18 cellular contexts compared by ENCODE assay signal in the genomic region with DNA sequence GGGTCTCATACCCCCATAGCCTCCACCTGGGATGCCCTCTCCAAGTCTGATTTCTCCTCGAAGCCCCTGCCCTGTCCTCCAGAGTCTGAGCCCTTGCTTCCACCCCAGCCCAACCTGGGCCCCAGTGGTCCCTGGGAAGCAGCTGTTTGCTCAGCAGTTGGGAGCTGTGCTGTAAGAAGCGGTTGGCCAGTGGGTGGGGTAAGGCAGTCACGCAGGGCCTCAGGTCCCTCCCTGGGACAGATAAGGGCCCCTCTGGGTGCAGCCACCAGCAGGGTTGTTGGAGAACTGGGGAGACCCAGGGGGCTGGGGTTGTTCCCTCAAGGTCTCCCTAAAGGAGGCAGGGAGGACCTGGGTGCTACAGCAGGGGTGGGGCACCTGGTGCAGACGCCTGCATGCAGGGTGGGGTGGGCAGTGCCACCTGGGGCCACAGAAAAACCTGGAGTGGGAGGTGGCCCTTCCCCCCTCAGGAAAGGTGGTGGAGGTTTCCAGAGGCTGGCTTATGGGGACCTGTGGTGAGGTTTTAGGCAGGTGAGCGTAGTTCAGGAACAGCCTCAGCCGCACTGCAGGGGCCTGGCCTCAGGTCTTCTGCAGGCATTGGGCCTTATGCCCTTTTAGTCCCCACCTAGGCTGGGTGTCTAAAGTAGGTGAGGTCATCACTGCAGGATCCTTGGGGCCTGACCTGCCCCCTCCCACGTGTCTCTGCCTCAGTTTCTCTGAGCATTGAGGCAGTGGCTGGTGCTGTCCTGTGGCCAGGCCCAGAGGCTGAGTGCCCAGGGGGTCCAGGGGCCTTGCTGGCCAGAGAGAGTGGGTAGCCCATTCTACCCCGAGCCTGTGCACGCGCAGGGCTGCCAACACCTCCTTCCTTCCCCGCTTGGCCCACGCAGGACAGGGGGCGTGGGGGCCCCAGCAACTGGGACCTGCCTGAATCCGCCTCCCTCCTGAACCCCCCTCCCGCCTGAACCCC. TPM values are rescaled to one million over a fixed set of nuclear protein-coding genes. Genes with fewer than 3 reads are reported as not detected.
A peak's percentile ranks its signal among the peaks of the same experiment; 100 is the strongest.
DNase-seq lines count a peak whose midpoint lies in the region; ATAC-seq, FAIRE-seq and TF ChIP-seq lines count a peak whose summit lies in the region.
"Had no signal": no experiment of that assay in that cellular context is flagged by ENCODE, and none has a peak within 500 bp of the region (broad histone marks: within the 10 kb centered on the region; RNA-seq: fewer than 3 reads in every experiment).

No MANE protein-coding gene starts in this region.

- peaks cover 5% of the 10 kb centered on the region for H3K4me1 Mint-ChIP-seq in nephron

- no peak overlapping the region for H4K5ac ChIP-seq in H1 (ENCODE audit: insufficient read length, low read depth, low read length)

- no peak for DNase-seq in DND-41
- DNase-seq in NT2/D1 (ENCODE audit: low read depth, low spot score): no peak
- no peak for DNase-seq in H1 (ENCODE audit: low read depth in 1 of 2, low spot score in 2 of 2)
- DNase-seq in stimulated activated CD4-positive, alpha-beta T cell treated with anti-CD3 and anti-CD28 coated beads, Interleukin-12 subunit alpha, Interleukin-12 subunit beta, amount 100 ng/mL, for 4 hours: no peak
- DNase-seq in COLO829 (ENCODE audit: low spot score): no peak
- no peak for DNase-seq in KG1 (lab: John Stamatoyannopoulos, UW)
- DNase-seq: DMS153, H9, KBM-7, NCI-H1105 treated with DMSO at 0.1 percent for 48 hours, NCI-H1930, NCI-H2171, NCI-H774, SJCRH30, T-cell had no signal

- TF ChIP-seq CTCF in DND-41 (IDR thresholded peaks at IDR 0.05; ENCODE audit: borderline replicate concordance, extremely low read depth, low read length, poor library complexity, severe bottlenecking) (no peak), H1 (IDR thresholded peaks at IDR 0.05; ENCODE audit: control extremely low read depth in 1 of 3, insufficient read depth in 1 of 3, low read depth in 1 of 3, low read length in 3 of 3) (no peak), nephron (IDR thresholded peaks at IDR 0.05; ENCODE audit: unreplicated experiment in 3 of 3) (no peak)

- H3K9ac ChIP-seq in DND-41 (ENCODE audit: low read depth, low read length): no peak overlapping the region
- H3K9ac ChIP-seq in NT2/D1 (ENCODE audit: insufficient read length, low read depth): peak overlapping the region; percentile 53
- no peak overlapping the region for H3K9ac ChIP-seq in H1 (replicated peaks in 1 of 4; ENCODE audit: extremely low read depth in 1 of 4, low read depth in 3 of 4, low read length in 3 of 4)
- H3K9ac ChIP-seq: BLaER1 had no signal

- no peak for FAIRE-seq in H1 (lab: Jason Lieb, UNC)

- H3K27ac ChIP-seq in DND-41 (ENCODE audit: low read length): no peak overlapping the region
- no peak overlapping the region for H3K27ac ChIP-seq in H1 (ENCODE audit: low read depth, low read length)
- H3K27ac ChIP-seq: BLaER1, SJCRH30 had no signal

- no peak overlapping the region for H3K18ac ChIP-seq in H1 (ENCODE audit: extremely low read depth, low read length)

- H2BK5ac ChIP-seq in H1 (ENCODE audit: low read depth, low read length): no peak overlapping the region

- H2BK15ac ChIP-seq in H1 (ENCODE audit: low read length): no peak overlapping the region

- no peak overlapping the region for H2AK5ac ChIP-seq in H1 (ENCODE audit: low read depth, low read length)

- no peak overlapping the region for H4K8ac ChIP-seq in H1 (ENCODE audit: extremely low read depth, insufficient read depth, low read length)

- no peaks in the 10 kb centered on the region for H3K27me3 ChIP-seq in DND-41 (ENCODE audit: insufficient read depth, low read length, poor library complexity)
- H3K27me3 ChIP-seq in NT2/D1 (ENCODE audit: insufficient read depth, insufficient read length): peaks cover 58% of the 10 kb centered on the region
- peaks cover 27 to 54% (median 51%) of the 10 kb centered on the region in 4 experiments for H3K27me3 ChIP-seq in H1 (replicated peaks in 1 of 4; ENCODE audit: control insufficient read depth in 3 of 4, extremely low read depth in 1 of 4, insufficient read depth in 3 of 4, low read length in 3 of 4)

- H2BK120ac ChIP-seq in H1 (replicated peaks; ENCODE audit: low read depth, low read length): no peak overlapping the region

- H3K79me2 ChIP-seq in DND-41 (ENCODE audit: insufficient read depth, low read length): no peaks in the 10 kb centered on the region
- H3K79me2 ChIP-seq in H1 (ENCODE audit: control insufficient read depth in 1 of 2, insufficient read depth in 2 of 2, low read length in 2 of 2): no peaks in the 10 kb centered on the region

- peaks cover 8% of the 10 kb centered on the region for H3K36me3 ChIP-seq in DND-41 (ENCODE audit: insufficient read depth, low read length)
- no peaks in the 10 kb centered on the region for H3K36me3 ChIP-seq in NT2/D1 (ENCODE audit: insufficient read depth, insufficient read length, low read length)
- no peaks in the 10 kb centered on the region for H3K36me3 ChIP-seq in H1 (ENCODE audit: control insufficient read depth in 2 of 4, insufficient read depth in 4 of 4, low read length in 3 of 4)
- H3K36me3 ChIP-seq: SJCRH30 had no signal

- H4K91ac ChIP-seq in H1 (replicated peaks; ENCODE audit: insufficient read length, low read length): no peak overlapping the region

- H3K9me3 Mint-ChIP-seq in nephron: no peaks in the 10 kb centered on the region
- H3K9me3 Mint-ChIP-seq: T-cell had no signal

- no peaks in the 10 kb centered on the region for H3K36me3 Mint-ChIP-seq in nephron (ENCODE audit: low read depth)
- H3K36me3 Mint-ChIP-seq: T-cell had no signal

- no peak overlapping the region for H3K14ac ChIP-seq in H1 (ENCODE audit: insufficient read length)

- CTCF ChIA-PET in H1 (lab: Charles Lee; ENCODE audit: partially characterized antibody): interaction anchor here (0.8 kb wide), 1 partner anchor 576 kb away, joined by 3 read pairs; no protein-coding TSS in a partner anchor

- peak overlapping the region in 1 of 3 experiments; percentile 41 for H3K27ac Mint-ChIP-seq in nephron
- H3K27ac Mint-ChIP-seq: T-cell had no signal

- 79% methylated on average over 13 of the region's 15 CpGs; no CpG with 5 or more reads in 1 of the 2 experiments for WGBS in H1 (ENCODE audit: extremely low coverage in 1 of 2, insufficient coverage in 1 of 2, insufficient read length in 1 of 2, insufficient replicate concordance in 2 of 2, low coverage in 1 of 2, low lambda C conversion rate in 2 of 2, missing lambda C conversion rate in 1 of 2), 2 experiments

- no peak overlapping the region for H2BK20ac ChIP-seq in H1 (ENCODE audit: low read length)

- no peak for TF ChIP-seq POLR2A in H1 (IDR thresholded peaks at IDR 0.05; ENCODE audit: control extremely low read depth in 1 of 2, low read depth in 2 of 2, low read length in 2 of 2)

- no peak overlapping the region for H3K4me3 ChIP-seq in DND-41 (ENCODE audit: low read depth in 1 of 2, low read length in 2 of 2)
- H3K4me3 ChIP-seq in NT2/D1 (ENCODE audit: insufficient read length, low read depth): no peak overlapping the region
- peak overlapping the region in 1 of 4 experiments; percentile 60; a peak in 2 of 8 replicates for H3K4me3 ChIP-seq in H1 (ENCODE audit: extremely low read depth in 1 of 4, insufficient read depth in 2 of 4, low read depth in 3 of 4, low read length in 4 of 4)
- H3K4me3 ChIP-seq: SJCRH30 had no signal

- no peak overlapping the region for H3K4ac ChIP-seq in H1 (replicated peaks; ENCODE audit: insufficient read length, low read depth, low read length)

- no peak for TF ChIP-seq EP300 in H1 (IDR thresholded peaks at IDR 0.05; ENCODE audit: borderline replicate concordance in 1 of 2, low read depth in 2 of 2, low read length in 2 of 2)

- no peak overlapping the region for H3K56ac ChIP-seq in H1 (replicated peaks; ENCODE audit: insufficient read length, low read depth, low read length)

- H2AFZ ChIP-seq in DND-41 (ENCODE audit: low read depth, low read length) (no peak overlapping the region), H1 (ENCODE audit: low read length) (no peak overlapping the region)

- POLR2A ChIA-PET in H1 (lab: Charles Lee; ENCODE audit: partially characterized antibody): no interaction called here

- H4K20me1 ChIP-seq in DND-41 (ENCODE audit: insufficient read depth, low read length) (peaks cover 14% of the 10 kb centered on the region), H1 (replicated peaks in 1 of 2; ENCODE audit: control insufficient read depth in 1 of 2, insufficient read depth in 2 of 2, low read length in 2 of 2) (peaks cover 2 to 20% of the 10 kb centered on the region in 2 experiments)

- H2BK12ac ChIP-seq in H1 (ENCODE audit: low read depth, low read length): peak overlapping the region; percentile 39; the same call in 1 of the 2 replicates

- H3K27me3 Mint-ChIP-seq in nephron (ENCODE audit: low read depth): peaks cover 50% of the 10 kb centered on the region

- no peaks in the 10 kb centered on the region; the same call in 1 of the 2 replicates for H3K23me2 ChIP-seq in H1 (ENCODE audit: low read depth, low read length)

- peak; percentile 27 for ATAC-seq in DND-41 (ENCODE audit: insufficient read depth, low read depth)

- H3K4me3 Mint-ChIP-seq in nephron: peak overlapping the region; percentile 10 to 53 (median 46)

- H3K9me3 ChIP-seq in DND-41 (ENCODE audit: insufficient read depth, low read length, severe bottlenecking): no peaks in the 10 kb centered on the region
- no peaks in the 10 kb centered on the region for H3K9me3 ChIP-seq in NT2/D1 (ENCODE audit: insufficient read depth, low read length)
- no peaks in the 10 kb centered on the region for H3K9me3 ChIP-seq in H1 (ENCODE audit: insufficient read depth in 2 of 2, low read depth in 1 of 2, low read length in 1 of 2)
- H3K9me3 ChIP-seq: BLaER1, SJCRH30 had no signal

- H3K79me1 ChIP-seq in H1 (ENCODE audit: low read depth, low read length): no peaks in the 10 kb centered on the region

- TF ChIP-seq RAD21 in H1 (IDR thresholded peaks at IDR 0.05 in 1 of 2, conservative IDR thresholded peaks at IDR 0.05 in 1 of 2; ENCODE audit: low read depth in 2 of 2, low read length in 2 of 2): no peak

- H3K23ac ChIP-seq in H1 (ENCODE audit: insufficient read length): no peak overlapping the region

- H3K4me2 ChIP-seq in DND-41 (ENCODE audit: insufficient read depth, low read length) (no peak overlapping the region), H1 (ENCODE audit: insufficient read depth in 1 of 2, low read depth in 2 of 2, low read length in 2 of 2) (peak overlapping the region in 1 of 2 experiments; percentile 38; a peak in 1 of 4 replicates)

- no peaks in the 10 kb centered on the region for H3K4me1 ChIP-seq in DND-41 (ENCODE audit: insufficient read depth, low read length)
- peaks cover 33% of the 10 kb centered on the region for H3K4me1 ChIP-seq in NT2/D1 (ENCODE audit: insufficient read depth, insufficient read length)
- peaks cover 0 to 2% (median 2%) of the 10 kb centered on the region in 4 experiments; a peak in 3 of 7 replicates for H3K4me1 ChIP-seq in H1 (replicated peaks in 1 of 4; ENCODE audit: control insufficient read depth in 3 of 4, insufficient read depth in 4 of 4, low read length in 3 of 4)
- H3K4me1 ChIP-seq: SJCRH30 had no signal

RNA-seq across cellular contexts. Expression of gene SLC26A1, which starts 3.1 kb away (rescaled TPM):
- total RNA-seq in H1 (2021; fragmentation: NEBNext Ultra II Directional; extraction: Animal tissue kit (Norgen Biotek cat#: 25700)): not detected in 2 replicates
- 0.11 and 0.14 TPM in 2 replicates for polyA plus RNA-seq in H1 (2011; rRNA removed)
- 0.10 TPM for polyA plus RNA-seq in H1 (2011; cell fraction: cytosol; rRNA removed)
- 0.57 TPM for polyA plus RNA-seq in H1 (2011; cell fraction: nucleus; rRNA removed)
- polyA plus RNA-seq in H1 (2012, experiment 1 of 2): 0.20 to 0.67 TPM (median 0.33 TPM) in 4 replicates
- 0.08 TPM for polyA plus RNA-seq in H1 (2012, experiment 2 of 2)
- polyA plus RNA-seq in H1 (2013, experiment 1 of 2): 0.14 TPM
- 0.06 TPM for polyA plus RNA-seq in H1 (2013, experiment 2 of 2)
- polyA minus RNA-seq in H1 (2011; rRNA and poly(A)+ RNA removed): 0.07 and 0.09 TPM in 2 replicates
- not detected for polyA minus RNA-seq in H1 (2011; cell fraction: cytosol; rRNA and poly(A)+ RNA removed)
- polyA minus RNA-seq in H1 (2011; cell fraction: nucleus; rRNA and poly(A)+ RNA removed): 0.20 TPM
- total RNA-seq: RPMI7951, SJCRH30 had no signal

RNA-seq across cellular contexts. Expression of gene IDUA, which starts 9.5 kb away (rescaled TPM):
- total RNA-seq in H1 (2021; fragmentation: NEBNext Ultra II Directional; extraction: Animal tissue kit (Norgen Biotek cat#: 25700)): 4.8 and 6.5 TPM in 2 replicates
- 2.8 and 5.8 TPM in 2 replicates for polyA plus RNA-seq in H1 (2011; rRNA removed)
- 3.5 TPM for polyA plus RNA-seq in H1 (2011; cell fraction: cytosol; rRNA removed)
- polyA plus RNA-seq in H1 (2011; cell fraction: nucleus; rRNA removed): 30.1 TPM
- 1.3 to 4.4 TPM (median 2.7 TPM) in 4 replicates for polyA plus RNA-seq in H1 (2012, experiment 1 of 2)
- 1.2 TPM for polyA plus RNA-seq in H1 (2012, experiment 2 of 2)
- 2.0 TPM for polyA plus RNA-seq in H1 (2013, experiment 1 of 2)
- polyA plus RNA-seq in H1 (2013, experiment 2 of 2): 2.1 TPM
- polyA minus RNA-seq in H1 (2011; rRNA and poly(A)+ RNA removed): 0.93 and 1.1 TPM in 2 replicates
- polyA minus RNA-seq in H1 (2011; cell fraction: cytosol; rRNA and poly(A)+ RNA removed): 2.7 TPM
- 8.1 TPM for polyA minus RNA-seq in H1 (2011; cell fraction: nucleus; rRNA and poly(A)+ RNA removed)

RNA-seq across cellular contexts. Expression of gene FGFRL1, which starts 15.1 kb away (rescaled TPM):
- 18.8 and 18.9 TPM in 2 replicates for total RNA-seq in H1 (2021; fragmentation: NEBNext Ultra II Directional; extraction: Animal tissue kit (Norgen Biotek cat#: 25700))
- 34.6 and 38.9 TPM in 2 replicates for polyA plus RNA-seq in H1 (2011; rRNA removed)
- 27.7 TPM for polyA plus RNA-seq in H1 (2011; cell fraction: cytosol; rRNA removed)
- 30.1 TPM for polyA plus RNA-seq in H1 (2011; cell fraction: nucleus; rRNA removed)
- polyA plus RNA-seq in H1 (2012, experiment 1 of 2): 12.6 to 21.8 TPM (median 19.7 TPM) in 4 replicates
- 15.6 TPM for polyA plus RNA-seq in H1 (2012, experiment 2 of 2)
- 21.1 TPM for polyA plus RNA-seq in H1 (2013, experiment 1 of 2)
- 22.9 TPM for polyA plus RNA-seq in H1 (2013, experiment 2 of 2)
- polyA minus RNA-seq in H1 (2011; rRNA and poly(A)+ RNA removed): 72.8 and 101 TPM in 2 replicates
- polyA minus RNA-seq in H1 (2011; cell fraction: cytosol; rRNA and poly(A)+ RNA removed): 20.7 TPM
- 22.0 TPM for polyA minus RNA-seq in H1 (2011; cell fraction: nucleus; rRNA and poly(A)+ RNA removed)

RNA-seq across cellular contexts. Expression of gene DGKQ, which starts 22.9 kb away (rescaled TPM):
- total RNA-seq in H1 (2021; fragmentation: NEBNext Ultra II Directional; extraction: Animal tissue kit (Norgen Biotek cat#: 25700)): 9.3 and 9.7 TPM in 2 replicates
- 7.3 and 14.5 TPM in 2 replicates for polyA plus RNA-seq in H1 (2011; rRNA removed)
- polyA plus RNA-seq in H1 (2011; cell fraction: cytosol; rRNA removed): 11.1 TPM
- 97.1 TPM for polyA plus RNA-seq in H1 (2011; cell fraction: nucleus; rRNA removed)
- polyA plus RNA-seq in H1 (2012, experiment 1 of 2): 6.3 to 10.5 TPM (median 9.8 TPM) in 4 replicates
- polyA plus RNA-seq in H1 (2012, experiment 2 of 2): 5.8 TPM
- polyA plus RNA-seq in H1 (2013, experiment 1 of 2): 5.9 TPM
- 5.2 TPM for polyA plus RNA-seq in H1 (2013, experiment 2 of 2)
- polyA minus RNA-seq in H1 (2011; rRNA and poly(A)+ RNA removed): 3.4 and 6.0 TPM in 2 replicates
- 10.1 TPM for polyA minus RNA-seq in H1 (2011; cell fraction: cytosol; rRNA and poly(A)+ RNA removed)
- 13.6 TPM for polyA minus RNA-seq in H1 (2011; cell fraction: nucleus; rRNA and poly(A)+ RNA removed)
